8 cellular contexts compared by ENCODE assay signal in genomic region chr1:236394016-236394481, GRCh38. TPM values are rescaled to one million over a fixed set of nuclear protein-coding genes. Genes with fewer than 3 reads are reported as not detected.
A peak's percentile ranks its signal among the peaks of the same experiment; 100 is the strongest.
DNase-seq lines count a peak whose midpoint lies in the region; ATAC-seq and TF ChIP-seq lines count a peak whose summit lies in the region.

TSS of gene EDARADD (plus strand) at chr1:236394286. CDS start at chr1:236394445, 159 bp downstream.

- peaks cover 20% of the 10 kb centered on the region for H3K4me1 Mint-ChIP-seq in activated CD4-positive, alpha-beta T cell treated with anti-CD3 and anti-CD28 coated beads, Interleukin-2, amount 10 ng/mL, durations not matched to agents 7 days and 5 days
- peaks cover 23% of the 10 kb centered on the region for H3K4me1 Mint-ChIP-seq in activated CD8-positive, alpha-beta T cell treated with anti-CD3 and anti-CD28 coated beads, Interleukin-2, amount 10 ng/mL, durations not matched to agents 7 days and 5 days (ENCODE audit: low read depth)

- H3K27ac Mint-ChIP-seq in activated CD4-positive, alpha-beta T cell treated with anti-CD3 and anti-CD28 coated beads, Interleukin-2, amount 10 ng/mL, durations not matched to agents 7 days and 5 days, result peak within 1 kb of the TSS; percentile 63
- peak within 1 kb of the TSS; percentile 43 for H3K27ac Mint-ChIP-seq in activated CD8-positive, alpha-beta T cell treated with anti-CD3 and anti-CD28 coated beads, Interleukin-2, amount 10 ng/mL, durations not matched to agents 7 days and 5 days

- no peaks in the 10 kb centered on the region for H3K9me3 Mint-ChIP-seq in activated CD4-positive, alpha-beta T cell treated with anti-CD3 and anti-CD28 coated beads, Interleukin-2, amount 10 ng/mL, durations not matched to agents 7 days and 5 days
- no peaks in the 10 kb centered on the region for H3K9me3 Mint-ChIP-seq in activated CD8-positive, alpha-beta T cell treated with anti-CD3 and anti-CD28 coated beads, Interleukin-2, amount 10 ng/mL, durations not matched to agents 7 days and 5 days (ENCODE audit: insufficient read depth)

- H3K9me3 ChIP-seq in iPS-18c (ENCODE audit: control insufficient read depth, insufficient read depth, low read length), result peaks cover 2% of the 10 kb centered on the region
- no peaks in the 10 kb centered on the region for H3K9me3 ChIP-seq in testis

- TF ChIP-seq CTCF in testis (IDR thresholded peaks at IDR 0.05), result no peak

- peaks cover 63% of the 10 kb centered on the region for H3K27me3 Mint-ChIP-seq in activated CD4-positive, alpha-beta T cell treated with anti-CD3 and anti-CD28 coated beads, Interleukin-2, amount 10 ng/mL, durations not matched to agents 7 days and 5 days
- H3K27me3 Mint-ChIP-seq in activated CD8-positive, alpha-beta T cell treated with anti-CD3 and anti-CD28 coated beads, Interleukin-2, amount 10 ng/mL, durations not matched to agents 7 days and 5 days (ENCODE audit: low read depth), result peaks cover 43% of the 10 kb centered on the region

- H3K4me1 ChIP-seq in testis, result peaks cover 3% of the 10 kb centered on the region

- H3K27ac ChIP-seq in testis, result no peak within 1 kb of the TSS

- peaks cover 1% of the 10 kb centered on the region for H3K36me3 Mint-ChIP-seq in activated CD4-positive, alpha-beta T cell treated with anti-CD3 and anti-CD28 coated beads, Interleukin-2, amount 10 ng/mL, durations not matched to agents 7 days and 5 days (ENCODE audit: low read depth)
- H3K36me3 Mint-ChIP-seq in activated CD8-positive, alpha-beta T cell treated with anti-CD3 and anti-CD28 coated beads, Interleukin-2, amount 10 ng/mL, durations not matched to agents 7 days and 5 days (ENCODE audit: low read depth), result no peaks in the 10 kb centered on the region

- H3K27me3 ChIP-seq in testis, result no peaks in the 10 kb centered on the region

- no peaks in the 10 kb centered on the region for H3K36me3 ChIP-seq in testis (ENCODE audit: low read depth, missing control alignments)

- DNase-seq in activated CD4-positive, alpha-beta T cell treated with anti-CD3 and anti-CD28 coated beads, Interleukin-2, amount 10 ng/mL, durations not matched to agents 7 days and 5 days, result no peak
- no peak for DNase-seq in activated CD4-positive, alpha-beta T cell treated with anti-CD3 and anti-CD28 coated beads, Interleukin-2, amount 50 U/mL, for 4 hours
- peak; percentile 18 for DNase-seq in activated CD8-positive, alpha-beta T cell treated with anti-CD3 and anti-CD28 coated beads, Interleukin-2, amount 10 ng/mL, durations not matched to agents 7 days and 5 days
- DNase-seq in testis (no peak), UCSD-AML1 (lab: John Stamatoyannopoulos, UW; ENCODE audit: unreplicated experiment) (no peak), medulla oblongata (ENCODE audit: extremely low spot score) (no peak), SIG-M5 (lab: John Stamatoyannopoulos, UW) (no peak)

- CTCF ChIA-PET in activated CD4-positive, alpha-beta T cell treated with anti-CD3 and anti-CD28 coated beads, Interleukin-2, amount 10 ng/mL, durations not matched to agents 7 days and 5 days (lab: Charles Lee), result interaction anchor here (1.1 kb wide), 1 partner anchor 12 kb away, joined by 3 read pairs; no protein-coding TSS in a partner anchor
- CTCF ChIA-PET in activated CD8-positive, alpha-beta T cell treated with anti-CD3 and anti-CD28 coated beads, Interleukin-2, amount 10 ng/mL, durations not matched to agents 7 days and 5 days (lab: Charles Lee), result interaction anchor here (1.0 to 2.3 kb wide), 5 partner anchors 12 to 290 kb away, joined by 3 to 5 read pairs (median 4); no protein-coding TSS in a partner anchor

- intact Hi-C loops in testis (cut with DNase I; ENCODE audit: low total_unique reads), result no loop called here

- POLR2A ChIA-PET in activated CD4-positive, alpha-beta T cell treated with anti-CD3 and anti-CD28 coated beads, Interleukin-2, amount 10 ng/mL, durations not matched to agents 7 days and 5 days (lab: Charles Lee), result no interaction called here
- POLR2A ChIA-PET in activated CD8-positive, alpha-beta T cell treated with anti-CD3 and anti-CD28 coated beads, Interleukin-2, amount 10 ng/mL, durations not matched to agents 7 days and 5 days (lab: Charles Lee), result no interaction called here

- ATAC-seq in activated CD8-positive, alpha-beta T cell treated with anti-CD3 and anti-CD28 coated beads, Interleukin-2, amount 10 ng/mL, durations not matched to agents 7 days and 5 days, result no peak

- TF ChIP-seq POLR2A in testis (IDR thresholded peaks at IDR 0.05), result no peak

- H3K4me3 ChIP-seq in iPS-18c (ENCODE audit: insufficient read depth, low read depth, low read length) (peak within 1 kb of the TSS; percentile 77), testis (peak within 1 kb of the TSS; percentile 49 to 64)

- H3K4me3 Mint-ChIP-seq in activated CD4-positive, alpha-beta T cell treated with anti-CD3 and anti-CD28 coated beads, Interleukin-2, amount 10 ng/mL, durations not matched to agents 7 days and 5 days, result peak within 1 kb of the TSS; percentile 75
- H3K4me3 Mint-ChIP-seq in activated CD8-positive, alpha-beta T cell treated with anti-CD3 and anti-CD28 coated beads, Interleukin-2, amount 10 ng/mL, durations not matched to agents 7 days and 5 days, result peak within 1 kb of the TSS; percentile 79

- 48 to 53% methylated on average over 7 of the region's 7 CpGs for WGBS in testis, 2 donors

RNA-seq across cellular contexts. Expression of gene EDARADD, which starts in this region (rescaled TPM):
- total RNA-seq in activated CD4-positive, alpha-beta T cell treated with anti-CD3 and anti-CD28 coated beads, Interleukin-2, amount 10 ng/mL, durations not matched to agents 7 days and 5 days, result 1 to 10 TPM; 1.6 to 2.0 TPM
- 1 to 10 TPM in 1 of 2 experiments, under 1 TPM in 1; 0.45 to 1.2 TPM for total RNA-seq in activated CD8-positive, alpha-beta T cell treated with anti-CD3 and anti-CD28 coated beads, Interleukin-2, amount 10 ng/mL, durations not matched to agents 7 days and 5 days
- 1 to 10 TPM; 3.2 to 3.9 TPM for total RNA-seq in testis
- 5.8 TPM for polyA plus RNA-seq in testis (ENCODE audit: insufficient read depth, low read depth, low replicate concordance)
